30 cellular contexts compared by ENCODE assay signal in the genomic region with DNA sequence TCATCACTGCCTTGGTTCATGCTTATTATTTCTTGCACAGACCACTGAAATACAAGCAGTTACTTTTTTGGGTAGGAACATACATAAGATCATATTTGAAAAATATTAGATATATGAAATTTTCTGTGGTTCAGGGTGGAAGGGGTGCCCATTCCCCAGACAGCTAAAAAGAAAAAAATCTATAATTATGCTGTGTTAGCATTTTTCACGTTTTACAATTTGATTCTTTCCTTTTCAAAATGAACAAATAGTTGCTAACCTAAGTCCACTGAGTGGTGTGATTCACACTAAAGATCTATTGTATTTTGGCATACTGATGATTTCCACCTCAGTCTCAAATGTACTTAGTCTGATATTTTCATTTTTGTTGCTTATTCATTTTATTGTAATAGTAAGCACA.
"Had no signal": no experiment of that assay in that cellular context is flagged by ENCODE, and none has a peak within 500 bp of the region (broad histone marks: within the 10 kb centered on the region; RNA-seq: fewer than 3 reads in every experiment).

No MANE protein-coding gene starts in this region.

- H3K27me3 ChIP-seq: neural progenitor cell, ovary, spleen, stomach, thyroid gland, tibial nerve, upper lobe of left lung, vagina had no signal

- H3K27ac ChIP-seq: neural progenitor cell, ovary, parathyroid adenoma, psoas muscle, skin epidermis, spleen, stomach, thoracic aorta, thyroid gland, tibial nerve, upper lobe of left lung, vagina had no signal

- H2AFZ ChIP-seq: neural progenitor cell, parathyroid adenoma had no signal

- H3K4me1 Mint-ChIP-seq: nephron; neural progenitor cell; stimulated activated effector memory CD8-positive, alpha-beta T cell treated with anti-CD3 and anti-CD28 coated beads, Interleukin-12 subunit alpha, Interleukin-12 subunit beta, amount 100 ng/mL, for 72 hours had no signal

- DNase-seq: natural killer cell; occipital lobe; ovary; posterior cingulate gyrus; psoas muscle; right cardiac atrium; spleen; stimulated activated CD4-positive, alpha-beta T cell treated with anti-CD3 and anti-CD28 coated beads, Interleukin-12 subunit alpha, Interleukin-12 subunit beta, amount 100 ng/mL, for 4 hours; stimulated activated CD4-positive, alpha-beta T cell treated with anti-CD3 and anti-CD28 coated beads, Interleukin-1b, Interleukin-23, amount 100 ng/mL, for 48 hours; stimulated activated CD4-positive, alpha-beta T cell treated with anti-CD3 and anti-CD28 coated beads, Interleukin-2, amount 100 ng/mL, for 48 hours; stimulated activated CD4-positive, alpha-beta T cell treated with anti-CD3 and anti-CD28 coated beads, Interleukin-4, amount 100 ng/mL, for 24 hours; stimulated activated naive B cell treated with anti-CD40 and anti-IgM and Interleukin-4, amounts not matched to agents 10 μg/mL and 1 μg/mL and 100 μg/mL, for 72 hours; stimulated activated naive CD4-positive, alpha-beta T cell treated with Interleukin-2 at 50 U/mL for 16 hours; stomach; thyroid gland; trophoblast cell; upper lobe of left lung had no signal

- H3K4me1 ChIP-seq: neural progenitor cell, parathyroid adenoma, psoas muscle, spleen, stomach, thyroid gland, tibial nerve, upper lobe of left lung, vagina had no signal

- H3K9me3 ChIP-seq: ovary, psoas muscle, spleen, stomach, thoracic aorta, thyroid gland, tibial nerve, upper lobe of left lung, vagina had no signal

- FAIRE-seq: urothelium cell line had no signal

- H3K27me3 Mint-ChIP-seq: progenitor cell of endocrine pancreas; stimulated activated naive B cell treated with anti-CD40 and anti-IgM and Interleukin-4, amounts not matched to agents 10 μg/mL and 1 μg/mL and 100 μg/mL, for 72 hours; stimulated activated naive CD8-positive, alpha-beta T cell treated with anti-CD3 and anti-CD28 coated beads, Interleukin-15, Interleukin-2, amounts not matched to agents 100 ng/mL and 50 ng/mL, for 24 hours had no signal

- H3K27ac Mint-ChIP-seq: nephron; neural progenitor cell; progenitor cell of endocrine pancreas; stimulated activated naive B cell treated with anti-CD40 and anti-IgM and Interleukin-4, amounts not matched to agents 10 μg/mL and 1 μg/mL and 100 μg/mL, for 72 hours; stimulated activated naive CD8-positive, alpha-beta T cell treated with anti-CD3 and anti-CD28 coated beads, Interleukin-15, Interleukin-2, amounts not matched to agents 100 ng/mL and 50 ng/mL, for 24 hours had no signal

- H3K9ac ChIP-seq: neural progenitor cell, parathyroid adenoma had no signal

- H3K4me3 ChIP-seq: neural progenitor cell, ovary, psoas muscle, skin epidermis, smooth muscle cell, spleen, stomach, thoracic aorta, thyroid gland, tibial nerve, upper lobe of left lung, vagina had no signal

- H3K79me2 ChIP-seq: parathyroid adenoma had no signal

- H3K4me2 ChIP-seq: neural progenitor cell, smooth muscle cell had no signal

- H3K9me3 Mint-ChIP-seq: natural killer cell; nephron; neural progenitor cell; stimulated activated effector memory CD8-positive, alpha-beta T cell treated with anti-CD3 and anti-CD28 coated beads, Interleukin-12 subunit alpha, Interleukin-12 subunit beta, amount 100 ng/mL, for 72 hours; stimulated activated naive B cell treated with anti-CD40 and anti-IgM and Interleukin-4, amounts not matched to agents 10 μg/mL and 1 μg/mL and 100 μg/mL, for 72 hours; stimulated activated naive CD8-positive, alpha-beta T cell treated with anti-CD3 and anti-CD28 coated beads, Interleukin-15, Interleukin-2, amounts not matched to agents 100 ng/mL and 50 ng/mL, for 24 hours had no signal

- ATAC-seq: natural killer cell; psoas muscle; right cardiac atrium; sciatic nerve; stimulated activated effector memory CD8-positive, alpha-beta T cell treated with anti-CD3 and anti-CD28 coated beads, Interleukin-12 subunit alpha, Interleukin-12 subunit beta, amount 100 ng/mL, for 72 hours; stimulated activated naive B cell treated with anti-CD40 and anti-IgM and Interleukin-4, amounts not matched to agents 10 μg/mL and 1 μg/mL and 100 μg/mL, for 72 hours had no signal

- H3K4me3 Mint-ChIP-seq: natural killer cell; nephron; neural progenitor cell; stimulated activated effector memory CD8-positive, alpha-beta T cell treated with anti-CD3 and anti-CD28 coated beads, Interleukin-12 subunit alpha, Interleukin-12 subunit beta, amount 100 ng/mL, for 72 hours; stimulated activated naive B cell treated with anti-CD40 and anti-IgM and Interleukin-4, amounts not matched to agents 10 μg/mL and 1 μg/mL and 100 μg/mL, for 72 hours; stimulated activated naive CD8-positive, alpha-beta T cell treated with anti-CD3 and anti-CD28 coated beads, Interleukin-15, Interleukin-2, amounts not matched to agents 100 ng/mL and 50 ng/mL, for 24 hours had no signal

- H3K36me3 ChIP-seq: neural progenitor cell, ovary had no signal
